32 cellular contexts compared by ENCODE assay signal in the genomic region with DNA sequence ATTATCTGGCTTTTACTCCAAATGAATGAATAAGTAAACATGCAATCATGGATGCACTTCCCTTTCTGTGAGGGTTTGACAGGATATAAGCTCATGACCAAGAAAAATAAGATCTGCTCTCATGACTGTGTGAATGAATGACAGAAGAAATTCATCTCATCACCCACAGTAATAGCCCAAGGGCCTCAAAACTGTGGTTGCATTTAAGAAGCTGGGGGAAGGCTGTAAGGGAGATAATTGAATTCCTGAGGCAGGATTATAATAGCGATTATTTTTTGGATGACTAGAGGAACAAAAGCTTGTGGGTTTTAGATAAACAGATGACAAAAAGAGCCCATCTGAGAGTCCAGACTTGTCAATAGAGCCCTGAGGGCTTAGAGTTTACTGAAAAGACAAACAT.
"Had no signal": no experiment of that assay in that cellular context is flagged by ENCODE, and none has a peak within 500 bp of the region (broad histone marks: within the 10 kb centered on the region; RNA-seq: fewer than 3 reads in every experiment).

No MANE protein-coding gene starts in this region.

- FAIRE-seq: endometrium, frontal cortex, TTC549 had no signal

- DNase-seq: activated CD4-positive, alpha-beta T cell treated with anti-CD3 and anti-CD28 coated beads for 4 hours; activated CD4-positive, alpha-beta T cell treated with anti-CD3 and anti-CD28 coated beads, Interleukin-2, amount 50 U/mL, for 48 hours; activated CD8-positive, alpha-beta memory T cell treated with anti-CD3 and anti-CD28 coated beads for 24 hours; activated effector memory CD4-positive, alpha-beta T cell treated with Interleukin-2 at 50 U/mL for 16 hours; activated naive CD4-positive, alpha-beta T cell treated with Interleukin-2 at 50 U/mL for 16 hours; adrenal gland; aorta; cerebellar nuclear complex; colonic mucosa; effector CD8-positive, alpha-beta T cell; esophagus squamous epithelium; glutamatergic neuron; islet precursor cell; left ventricle myocardium inferior; mesendoderm; ovary; right lobe of liver; stimulated activated CD4-positive, alpha-beta T cell treated with anti-CD3 and anti-CD28 coated beads, Interleukin-12 subunit alpha, Interleukin-12 subunit beta, amount 100 ng/mL, for 4 hours; stimulated activated CD4-positive, alpha-beta T cell treated with anti-CD3 and anti-CD28 coated beads, Interleukin-4, amount 100 ng/mL, for 1 hour; stimulated activated naive CD8-positive, alpha-beta T cell treated with anti-CD3 and anti-CD28 coated beads, Interleukin-15, Interleukin-2, amounts not matched to agents 100 U/mL and 50 U/mL, for 24 hours; T-helper 9 cell; testis; transverse colon had no signal

- H3K27ac ChIP-seq: adrenal gland, cardiac muscle cell, colonic mucosa, epithelial cell of prostate, esophagus squamous epithelium, hepatocyte, left ventricle myocardium inferior, ovary, right lobe of liver, testis, transverse colon, VCaP had no signal

- H3K4me1 ChIP-seq: adrenal gland, colonic mucosa, esophagus squamous epithelium, left ventricle myocardium inferior, testis, transverse colon had no signal

- H3K27me3 ChIP-seq: adrenal gland, cardiac muscle cell, colonic mucosa, esophagus squamous epithelium, hepatocyte, ovary, right lobe of liver, testis, transverse colon had no signal

- H3K9me3 ChIP-seq: adrenal gland, colonic mucosa, esophagus squamous epithelium, left ventricle myocardium inferior, ovary, right lobe of liver, testis, transverse colon had no signal

- H3K4me2 ChIP-seq: hepatocyte had no signal

- H3K4me3 ChIP-seq: adrenal gland, cardiac muscle cell, colonic mucosa, esophagus squamous epithelium, hepatocyte, left ventricle myocardium inferior, lung, ovary, right lobe of liver, testis, transverse colon had no signal

- H2AFZ ChIP-seq: hepatocyte had no signal

- ATAC-seq: natural killer cell treated with Interleukin-12 subunit alpha and Interleukin-12 subunit beta and Interleukin-15 and Interleukin-18, amount 100 ng/mL, for 72 hours; stimulated activated naive CD8-positive, alpha-beta T cell treated with anti-CD3 and anti-CD28 coated beads, Interleukin-15, Interleukin-2, amounts not matched to agents 100 U/mL and 50 U/mL, for 24 hours had no signal

- H3K79me2 ChIP-seq: hepatocyte had no signal

- H3K36me3 ChIP-seq: adrenal gland, cardiac muscle cell, colonic mucosa, esophagus squamous epithelium, ovary, right lobe of liver, transverse colon had no signal
